Comparison of ENCODE assay signal across 8 cellular contexts in genomic region chr6:107957909-107958688, GRCh38. TPM values are rescaled to one million over a fixed set of nuclear protein-coding genes. Genes with fewer than 3 reads are reported as not detected.
DNase-seq lines count a peak whose midpoint lies in the region; ATAC-seq and TF ChIP-seq lines count a peak whose summit lies in the region.

Gene SEC63, minus strand, starts transcription at chr6:107958208. Its CDS starts 199 bp downstream, at chr6:107958009.

- peak; percentile 84 for ATAC-seq in HG02884 (IDR thresholded peaks at IDR 0.05; ENCODE audit: unreplicated experiment)
- peak; percentile 98 to 100 (median 99) for ATAC-seq in heart right ventricle
- ATAC-seq in upper lobe of right lung = peak; percentile 99

- intact Hi-C loops in T-helper 1 cell treated with Interleukin-12 subunit alpha and Interleukin-12 subunit beta and Interleukin-4 antibody, amounts not matched to agents 30 ng/mL and 1 ng/mL, for 36 hours (cut with micrococcal nuclease) = loop anchor here (1.0 to 10.0 kb wide), 19 partner anchors 94 to 1734 kb away; partner anchors contain the start of genes AFG1L, AK9, ATG5 and BEND3
- intact Hi-C loops in heart right ventricle (cut with DNase I) = loop anchor here in 1 of 10 donors (10.0 kb wide), 1 partner anchor 1527 kb away; the partner anchor contains the start of gene ZBTB24
- intact Hi-C loops in upper lobe of right lung (cut with DNase I) = no loop called here

- H3K9me3 ChIP-seq in heart right ventricle = no peaks in the 10 kb centered on the region
- no peaks in the 10 kb centered on the region for H3K9me3 ChIP-seq in upper lobe of right lung

- peaks cover 5 to 33% (median 24%) of the 10 kb centered on the region in 9 donors for H3K4me1 ChIP-seq in heart right ventricle
- H3K4me1 ChIP-seq in upper lobe of right lung = peaks cover 24% of the 10 kb centered on the region

- H3K36me3 ChIP-seq in heart right ventricle (peaks cover 0 to 6% (median 0%) of the 10 kb centered on the region in 9 donors), upper lobe of right lung (no peaks in the 10 kb centered on the region)

- peaks cover 14% of the 10 kb centered on the region for H3K4me1 Mint-ChIP-seq in progenitor cell of endocrine pancreas (ENCODE audit: low read depth)

- peak; percentile 83 for TF ChIP-seq POLR2A in GM15510 (IDR thresholded peaks at IDR 0.05; ENCODE audit: borderline replicate concordance, extremely low read depth, insufficient read length)

- peak within 1 kb of the TSS; percentile 68 to 95 (median 88) for H3K27ac ChIP-seq in heart right ventricle
- H3K27ac ChIP-seq in upper lobe of right lung = peak within 1 kb of the TSS; percentile 93

- 0% methylated on average over 54 to 69 of the region's 69 CpGs for WGBS in heart right ventricle, 2 donors

- peak within 1 kb of the TSS; percentile 99 for H3K27ac Mint-ChIP-seq in progenitor cell of endocrine pancreas

- TF ChIP-seq CTCF in heart right ventricle (IDR thresholded peaks at IDR 0.05) (no peak), progenitor cell of endocrine pancreas (IDR thresholded peaks at IDR 0.05; ENCODE audit: unreplicated experiment) (no peak), upper lobe of right lung (IDR thresholded peaks at IDR 0.05) (no peak)

- H3K27me3 ChIP-seq in heart right ventricle (no peaks in the 10 kb centered on the region), upper lobe of right lung (no peaks in the 10 kb centered on the region)

- H3K4me3 ChIP-seq in heart right ventricle (peak within 1 kb of the TSS; percentile 65 to 93 (median 78)), upper lobe of right lung (peak within 1 kb of the TSS; percentile 81)

- no peaks in the 10 kb centered on the region for H3K9me3 Mint-ChIP-seq in progenitor cell of endocrine pancreas (ENCODE audit: low read depth)

- peaks cover 7% of the 10 kb centered on the region for H3K27me3 Mint-ChIP-seq in progenitor cell of endocrine pancreas

- H3K36me3 Mint-ChIP-seq in progenitor cell of endocrine pancreas (ENCODE audit: insufficient read depth) = peaks cover 12% of the 10 kb centered on the region

- peak; percentile 83 for DNase-seq in NCI-H1694 (lab: John Stamatoyannopoulos, UW)
- peak; percentile 93 for DNase-seq in amniotic epithelial cell (ENCODE audit: low read depth)
- DNase-seq in heart right ventricle = peak; percentile 97 to 99
- DNase-seq in progenitor cell of endocrine pancreas (ENCODE audit: low spot score, unreplicated experiment) = peak; percentile 96
- peak; percentile 99 for DNase-seq in upper lobe of right lung

- peak within 1 kb of the TSS; percentile 99 for H3K4me3 Mint-ChIP-seq in progenitor cell of endocrine pancreas (ENCODE audit: low read depth)

RNA-seq across cellular contexts. Expression of gene SEC63, which starts in this region (rescaled TPM):
- 84.7 and 89.9 TPM in 2 replicates for total RNA-seq in T-helper 1 cell treated with Interleukin-12 subunit alpha and Interleukin-12 subunit beta and Interleukin-4 antibody, amounts not matched to agents 30 ng/mL and 1 ng/mL, for 36 hours
- total RNA-seq in heart right ventricle (10 to 100 TPM; 42.4 to 68.3 (median 54.2) TPM), progenitor cell of endocrine pancreas (111 and 112 TPM in 2 replicates), upper lobe of right lung (118 TPM)
- polyA plus RNA-seq in heart right ventricle = 10 to 100 TPM; 22.5 to 27.4 TPM

Comparison
In these comparisons a context has a peak if more than half of its experiments do, and no peak if none do; other contexts are left out.
1. Peak in every context shown above with its lines: DNase-seq, ATAC-seq, H3K4me3 ChIP-seq and H3K27ac ChIP-seq.